ENCODE assay signal across 9 cellular contexts in genomic region chr13:45325806-45326205, GRCh38. TPM values are rescaled to one million over a fixed set of nuclear protein-coding genes. Genes with fewer than 3 reads are reported as not detected.
DNase-seq lines count a peak whose midpoint lies in the region; ATAC-seq and TF ChIP-seq lines count a peak whose summit lies in the region.
"Had no signal": no experiment of that assay in that cellular context is flagged by ENCODE, and none has a peak within 500 bp of the region (broad histone marks: within the 10 kb centered on the region; RNA-seq: fewer than 3 reads in every experiment).

No MANE protein-coding gene starts in this region.

- no peak overlapping the region for H3K4me3 Mint-ChIP-seq in Calu3 (ENCODE audit: low read depth, unreplicated experiment)
- H3K4me3 Mint-ChIP-seq in neural progenitor cell: no peak overlapping the region

- H3K4me2 ChIP-seq in neural progenitor cell: no peak overlapping the region

- peaks cover 34% of the 10 kb centered on the region for H3K4me1 ChIP-seq in SJSA1 (replicated peaks)
- H3K4me1 ChIP-seq in neural progenitor cell: no peaks in the 10 kb centered on the region

- TF ChIP-seq CTCF in Calu3 (IDR thresholded peaks at IDR 0.05; ENCODE audit: unreplicated experiment): no peak
- no peak for TF ChIP-seq CTCF in foreskin fibroblast (IDR thresholded peaks at IDR 0.05; ENCODE audit: low read depth, low read length)
- TF ChIP-seq CTCF in neural progenitor cell (IDR thresholded peaks at IDR 0.05): no peak

- DNase-seq in Calu3: no peak
- DNase-seq in SJSA1 (ENCODE audit: low read depth in 1 of 2, low spot score in 2 of 2): peak; percentile 39 to 50
- DNase-seq in foreskin fibroblast: peak; percentile 91 to 95
- peak; percentile 82 for DNase-seq in posterior vena cava (ENCODE audit: low spot score)
- no peak for DNase-seq in neural progenitor cell (ENCODE audit: low spot score)
- DNase-seq in SIG-M5 treated with dmso at 0.1 percent for 504 hours (lab: John Stamatoyannopoulos, UW; ENCODE audit: unreplicated experiment): no peak
- DNase-seq: activated CD4-positive, CD25-positive, alpha-beta regulatory T cell treated with anti-CD3 and anti-CD28 coated beads, Interleukin-2, amount 50 U/mL, for 72 hours had no signal

- no peak overlapping the region for H3K4me3 ChIP-seq in SJSA1
- H3K4me3 ChIP-seq in foreskin fibroblast (ENCODE audit: low read depth in 1 of 2, low read length in 2 of 2): no peak overlapping the region
- no peak overlapping the region for H3K4me3 ChIP-seq in neural progenitor cell

- CTCF ChIA-PET in Calu3 (lab: Charles Lee): interaction anchor here (0.6 kb wide), 1 partner anchor 276 kb away, joined by 3 read pairs; no protein-coding TSS in a partner anchor

- peaks cover 20% of the 10 kb centered on the region for H3F3A ChIP-seq in neural progenitor cell (ENCODE audit: low read depth)

- no peaks in the 10 kb centered on the region; the same call in 1 of the 2 replicates for H3K9me3 ChIP-seq in SJSA1 (replicated peaks)
- H3K9me3 ChIP-seq in neural progenitor cell (ENCODE audit: low read depth): no peaks in the 10 kb centered on the region

- H3K9me3 Mint-ChIP-seq in Calu3 (ENCODE audit: low read depth, unreplicated experiment) (no peaks in the 10 kb centered on the region), neural progenitor cell (no peaks in the 10 kb centered on the region)

- H3K27ac Mint-ChIP-seq in Calu3 (ENCODE audit: unreplicated experiment): no peak overlapping the region
- H3K27ac Mint-ChIP-seq in neural progenitor cell: no peak overlapping the region

- H3K79me2 ChIP-seq in neural progenitor cell (ENCODE audit: low read depth): no peaks in the 10 kb centered on the region

- H2AFZ ChIP-seq in neural progenitor cell (replicated peaks): no peak overlapping the region

- H3K27me3 Mint-ChIP-seq in Calu3 (ENCODE audit: unreplicated experiment) (no peaks in the 10 kb centered on the region), neural progenitor cell (ENCODE audit: insufficient read depth, low read depth) (peaks cover 13% of the 10 kb centered on the region)

- H3K27ac ChIP-seq in SJSA1 (no peak overlapping the region), neural progenitor cell (no peak overlapping the region)

- TSS peak; percentile 7 for BruUV-seq in Calu3 (replicated peaks; lab: Mats Ljungman, UMichigan)

- intact Hi-C loops in Calu3 (cut with micrococcal nuclease; ENCODE audit: unreplicated experiment) (no loop called here), posterior vena cava (cut with DNase I) (no loop called here)

- H3K36me3 ChIP-seq in SJSA1: no peaks in the 10 kb centered on the region
- no peaks in the 10 kb centered on the region for H3K36me3 ChIP-seq in neural progenitor cell

- no peak overlapping the region for H3K9ac ChIP-seq in neural progenitor cell

- no peaks in the 10 kb centered on the region for H3K27me3 ChIP-seq in SJSA1 (replicated peaks)
- H3K27me3 ChIP-seq in neural progenitor cell: no peaks in the 10 kb centered on the region

- H3K4me1 Mint-ChIP-seq in Calu3 (ENCODE audit: low read depth, unreplicated experiment): peaks cover 10% of the 10 kb centered on the region
- H3K4me1 Mint-ChIP-seq in neural progenitor cell: peaks cover 6% of the 10 kb centered on the region

- H3K36me3 Mint-ChIP-seq in Calu3 (ENCODE audit: insufficient read depth, unreplicated experiment) (peaks cover 51% of the 10 kb centered on the region), neural progenitor cell (peaks cover 2% of the 10 kb centered on the region)

- H4K20me1 ChIP-seq in neural progenitor cell (ENCODE audit: low read depth): no peaks in the 10 kb centered on the region

- ATAC-seq in GM18870 (IDR thresholded peaks at IDR 0.05; ENCODE audit: unreplicated experiment) (no peak), GM19397 (IDR thresholded peaks at IDR 0.05; ENCODE audit: unreplicated experiment) (no peak)

RNA-seq across cellular contexts. Expression of gene TPT1, which starts 15.2 kb away (rescaled TPM):
- 1,364 and 1,652 TPM in 2 replicates for total RNA-seq in Calu3 (2022)
- total RNA-seq in SJSA1 (2014; rRNA removed; shearing (Covaris generic)): 1,541 and 1,642 TPM in 2 replicates
- 1,000 to 10,000 TPM; 3,403 to 4,073 TPM for total RNA-seq in posterior vena cava
- total RNA-seq in neural progenitor cell (ENCODE audit: low replicate concordance): 3,253 and 4,951 TPM in 2 replicates

Comparison
In these comparisons a context has a peak if more than half of its experiments do, and no peak if none do; other contexts are left out.
1. DNase-seq: peak in SJSA1 (2 of 2), foreskin fibroblast (2 of 2) and posterior vena cava (single experiment); none in Calu3 (single experiment), neural progenitor cell (single experiment) and SIG-M5 treated with dmso at 0.1 percent for 504 hours (single experiment).